11 cellular contexts compared by ENCODE assay signal in genomic region chr7:157483515-157483914, GRCh38.
"Had no signal": no experiment of that assay in that cellular context is flagged by ENCODE, and none has a peak within 500 bp of the region (broad histone marks: within the 10 kb centered on the region; RNA-seq: fewer than 3 reads in every experiment).

No MANE protein-coding gene starts in this region.

- H3K9me3 Mint-ChIP-seq: activated naive CD4-positive, alpha-beta T cell treated with anti-CD3 and anti-CD28 coated beads, Interleukin-2, amount 50 U/mL, for 24 hours; activated T-cell treated with anti-CD3 and anti-CD28 coated beads, Interleukin-2, amount 50 U/mL, for 4 hours; neural crest cell had no signal

- H3K4me3 ChIP-seq: esophagus squamous epithelium, hepatocyte, pancreas, transverse colon had no signal

- H2AFZ ChIP-seq: hepatocyte had no signal

- H3K36me3 ChIP-seq: esophagus squamous epithelium, pancreas, transverse colon had no signal

- ATAC-seq: activated T-cell treated with anti-CD3 and anti-CD28 coated beads, Interleukin-2, amount 50 U/mL, for 4 hours; pancreas; stimulated activated naive B cell treated with anti-CD40 and anti-IgM and Interleukin-4, amounts not matched to agents 10 μg/mL and 1 μg/mL and 100 μg/mL, for 72 hours had no signal

- H3K4me1 Mint-ChIP-seq: stimulated activated naive B cell treated with anti-CD40 and anti-IgM and Interleukin-4, amounts not matched to agents 10 μg/mL and 1 μg/mL and 100 μg/mL, for 72 hours had no signal

- H3K4me2 ChIP-seq: hepatocyte had no signal

- H3K27ac Mint-ChIP-seq: activated naive CD4-positive, alpha-beta T cell treated with anti-CD3 and anti-CD28 coated beads, Interleukin-2, amount 50 U/mL, for 24 hours; stimulated activated naive B cell treated with anti-CD40 and anti-IgM and Interleukin-4, amounts not matched to agents 10 μg/mL and 1 μg/mL and 100 μg/mL, for 72 hours had no signal

- H3K27me3 Mint-ChIP-seq: activated naive CD4-positive, alpha-beta T cell treated with anti-CD3 and anti-CD28 coated beads, Interleukin-2, amount 50 U/mL, for 24 hours had no signal

- H3K27me3 ChIP-seq: hepatocyte, pancreas had no signal

- H3K79me2 ChIP-seq: hepatocyte had no signal

- H3K36me3 Mint-ChIP-seq: activated naive CD4-positive, alpha-beta T cell treated with anti-CD3 and anti-CD28 coated beads, Interleukin-2, amount 50 U/mL, for 24 hours; stimulated activated naive B cell treated with anti-CD40 and anti-IgM and Interleukin-4, amounts not matched to agents 10 μg/mL and 1 μg/mL and 100 μg/mL, for 72 hours had no signal

- DNase-seq: activated T-cell treated with anti-CD3 and anti-CD28 coated beads, Interleukin-2, amount 50 U/mL, for 4 hours; esophagus squamous epithelium; islet precursor cell; stimulated activated CD4-positive, alpha-beta T cell treated with anti-CD3 and anti-CD28 coated beads, Interleukin-2, amount 100 ng/mL, for 48 hours; stimulated activated naive B cell treated with anti-CD40 and anti-IgM and Interleukin-4, amounts not matched to agents 10 μg/mL and 1 μg/mL and 100 μg/mL, for 72 hours; transverse colon had no signal

- H3K9me3 ChIP-seq: esophagus squamous epithelium, pancreas, transverse colon had no signal

- H3K27ac ChIP-seq: esophagus squamous epithelium, hepatocyte, pancreas, transverse colon, VCaP had no signal

- H3K4me1 ChIP-seq: esophagus squamous epithelium, pancreas, transverse colon had no signal

- H3K4me3 Mint-ChIP-seq: activated naive CD4-positive, alpha-beta T cell treated with anti-CD3 and anti-CD28 coated beads, Interleukin-2, amount 50 U/mL, for 24 hours; activated T-cell treated with anti-CD3 and anti-CD28 coated beads, Interleukin-2, amount 50 U/mL, for 4 hours; neural crest cell; stimulated activated naive B cell treated with anti-CD40 and anti-IgM and Interleukin-4, amounts not matched to agents 10 μg/mL and 1 μg/mL and 100 μg/mL, for 72 hours had no signal
